8 cellular contexts compared by ENCODE assay signal in the genomic region with DNA sequence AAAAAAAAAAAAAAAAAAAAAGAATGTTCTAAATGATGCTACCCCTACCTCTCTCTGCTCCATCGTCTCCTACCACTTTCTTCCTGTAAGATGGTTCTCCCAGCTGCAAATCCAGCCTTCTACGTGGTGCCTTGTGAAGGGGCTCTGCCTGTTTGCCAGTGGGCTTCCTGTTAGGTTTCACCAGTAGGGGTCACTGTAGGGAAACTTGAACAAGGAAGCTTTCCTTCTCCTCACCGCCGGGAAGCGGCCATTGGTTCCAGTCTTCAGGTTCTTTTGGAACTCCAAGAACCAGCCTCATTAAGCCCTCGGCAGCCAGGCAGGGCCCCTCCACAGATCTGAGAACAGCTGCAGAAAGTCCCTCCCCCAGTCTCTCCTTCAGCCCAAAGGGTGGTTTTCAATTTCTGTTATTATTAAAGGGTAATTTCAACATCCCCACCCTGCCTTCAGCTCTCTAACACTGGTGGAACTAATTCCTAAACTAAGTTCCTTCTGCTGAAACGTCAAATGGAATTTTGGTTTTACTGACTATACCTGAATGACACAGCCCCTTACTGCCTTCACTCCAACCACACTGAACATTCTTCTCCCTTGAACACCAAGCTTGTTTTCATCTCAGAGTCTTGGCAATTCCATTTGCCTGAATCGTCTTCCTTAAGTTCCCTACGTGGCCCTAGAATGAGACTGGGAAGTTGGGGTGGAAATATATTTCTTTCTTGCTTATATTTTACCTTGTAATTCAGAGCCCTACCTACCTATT. TPM values are rescaled to one million over a fixed set of nuclear protein-coding genes. Genes with fewer than 3 reads are reported as not detected.
DNase-seq lines count a peak whose midpoint lies in the region; ATAC-seq and TF ChIP-seq lines count a peak whose summit lies in the region.

No MANE protein-coding gene starts in this region.

- H2AK5ac ChIP-seq in mesendoderm (ENCODE audit: low read length), result no peak overlapping the region

- TF ChIP-seq CTCF in DOHH2 (IDR thresholded peaks at IDR 0.05; ENCODE audit: low read depth, low read length, poor library complexity, severe bottlenecking) (peak; percentile 64), lower leg skin (IDR thresholded peaks at IDR 0.05) (no peak)

- H3K27me3 ChIP-seq in DOHH2 (ENCODE audit: control insufficient read depth, low read length) (no peaks in the 10 kb centered on the region), mesendoderm (ENCODE audit: insufficient read depth, low read length, poor library complexity) (no peaks in the 10 kb centered on the region)

- H3K4me3 ChIP-seq in DOHH2 (ENCODE audit: low read length) (no peak overlapping the region), mesendoderm (ENCODE audit: low read length) (no peak overlapping the region), lower leg skin (ENCODE audit: low read depth, poor library complexity, severe bottlenecking) (no peak overlapping the region)

- no peak overlapping the region for H2BK120ac ChIP-seq in mesendoderm (ENCODE audit: low read depth, low read length)

- no peak overlapping the region for H2BK15ac ChIP-seq in mesendoderm (replicated peaks; ENCODE audit: low read depth)

- no peak overlapping the region for H3K18ac ChIP-seq in mesendoderm (ENCODE audit: low read length)

- DNase-seq in HuH-7 (ENCODE audit: low spot score), result peak; percentile 32
- peak; percentile 66 for DNase-seq in amniotic epithelial cell (ENCODE audit: low read depth)
- DNase-seq in mesendoderm, result peak; percentile 80
- no peak for DNase-seq in lower leg skin (ENCODE audit: low spot score in 2 of 2)
- no peak for DNase-seq in NCI-H128 (lab: John Stamatoyannopoulos, UW; ENCODE audit: unreplicated experiment)

- H3K79me1 ChIP-seq in mesendoderm (ENCODE audit: low read length), result no peaks in the 10 kb centered on the region

- H3K4me1 ChIP-seq in DOHH2 (ENCODE audit: control insufficient read depth, low read length) (no peaks in the 10 kb centered on the region), mesendoderm (ENCODE audit: control insufficient read depth, low read depth, low read length) (no peaks in the 10 kb centered on the region)

- peaks cover 4% of the 10 kb centered on the region; the same call in 1 of the 2 replicates for H3F3A ChIP-seq in DOHH2 (ENCODE audit: control insufficient read depth, insufficient read depth)

- no peak overlapping the region for H3K23ac ChIP-seq in mesendoderm (ENCODE audit: low read length)

- ATAC-seq in GM18907 (IDR thresholded peaks at IDR 0.05; ENCODE audit: unreplicated experiment) (no peak), HG02571 (IDR thresholded peaks at IDR 0.05; ENCODE audit: unreplicated experiment) (no peak)

- H3K36me3 ChIP-seq in DOHH2 (ENCODE audit: control insufficient read depth, low read length), result peaks cover 86% of the 10 kb centered on the region
- H3K36me3 ChIP-seq in mesendoderm (ENCODE audit: control insufficient read depth, insufficient read depth, low read length), result peaks cover 2% of the 10 kb centered on the region

- H3K4ac ChIP-seq in mesendoderm (ENCODE audit: low read depth, low read length), result no peak overlapping the region

- H3K27ac ChIP-seq in DOHH2 (ENCODE audit: low read depth, low read length) (no peak overlapping the region), mesendoderm (ENCODE audit: low read depth, low read length) (no peak overlapping the region)

- peaks cover 6% of the 10 kb centered on the region; the same call in 1 of the 2 replicates for H3K9me3 ChIP-seq in DOHH2 (ENCODE audit: control insufficient read depth, insufficient read depth, low read length)

- no peaks in the 10 kb centered on the region for H3K79me2 ChIP-seq in DOHH2 (ENCODE audit: control insufficient read depth, low read length)
- H3K79me2 ChIP-seq in mesendoderm (ENCODE audit: control insufficient read depth, insufficient read depth, low read length), result no peaks in the 10 kb centered on the region

- H2BK5ac ChIP-seq in mesendoderm (ENCODE audit: low read length), result no peak overlapping the region

- no peak for TF ChIP-seq POLR2A in lower leg skin (IDR thresholded peaks at IDR 0.05)

- no peaks in the 10 kb centered on the region for H3K9me2 ChIP-seq in DOHH2 (replicated peaks; ENCODE audit: control insufficient read depth, low read length)

- H3K4me2 ChIP-seq in DOHH2 (ENCODE audit: low read length) (no peak overlapping the region), mesendoderm (ENCODE audit: low read length) (no peak overlapping the region)

- WGBS in mesendoderm (ENCODE audit: extremely low coverage, insufficient coverage, low lambda C conversion rate), result no CpG with 5 or more reads among the region's 9 CpGs
- 84 to 87% methylated on average over 9 of the region's 9 CpGs for WGBS in lower leg skin, 2 donors

- H3K9ac ChIP-seq in mesendoderm (ENCODE audit: low read length), result no peak overlapping the region

- H4K20me1 ChIP-seq in DOHH2 (ENCODE audit: control insufficient read depth, insufficient read depth, low read depth, low read length), result no peaks in the 10 kb centered on the region

- intact Hi-C loops in lower leg skin (cut with DNase I; ENCODE audit: low total_unique reads), result no loop called here

- H4K8ac ChIP-seq in mesendoderm (ENCODE audit: low read depth, low read length), result no peak overlapping the region

- no peak overlapping the region for H4K5ac ChIP-seq in mesendoderm (ENCODE audit: low read length)

- H3K56ac ChIP-seq in mesendoderm (ENCODE audit: low read length), result no peak overlapping the region

RNA-seq across cellular contexts. Expression of gene MCCC1, which starts 13.5 kb away (rescaled TPM):
- 7.2 TPM for polyA plus RNA-seq in mesendoderm (2013, experiment 1 of 2)
- polyA plus RNA-seq in mesendoderm (2013, experiment 2 of 2), result 7.9 TPM
- 10 to 100 TPM; 31.7 to 43.9 (median 36.9) TPM for total RNA-seq in lower leg skin

Comparison
In these comparisons a context has a peak if more than half of its experiments do, and no peak if none do; other contexts are left out.
1. DNase-seq: peak in HuH-7 (single experiment), amniotic epithelial cell (single experiment) and mesendoderm (single experiment); none in lower leg skin (0 of 2) and NCI-H128 (single experiment).